1 cellular context compared by ENCODE assay signal in the genomic region with DNA sequence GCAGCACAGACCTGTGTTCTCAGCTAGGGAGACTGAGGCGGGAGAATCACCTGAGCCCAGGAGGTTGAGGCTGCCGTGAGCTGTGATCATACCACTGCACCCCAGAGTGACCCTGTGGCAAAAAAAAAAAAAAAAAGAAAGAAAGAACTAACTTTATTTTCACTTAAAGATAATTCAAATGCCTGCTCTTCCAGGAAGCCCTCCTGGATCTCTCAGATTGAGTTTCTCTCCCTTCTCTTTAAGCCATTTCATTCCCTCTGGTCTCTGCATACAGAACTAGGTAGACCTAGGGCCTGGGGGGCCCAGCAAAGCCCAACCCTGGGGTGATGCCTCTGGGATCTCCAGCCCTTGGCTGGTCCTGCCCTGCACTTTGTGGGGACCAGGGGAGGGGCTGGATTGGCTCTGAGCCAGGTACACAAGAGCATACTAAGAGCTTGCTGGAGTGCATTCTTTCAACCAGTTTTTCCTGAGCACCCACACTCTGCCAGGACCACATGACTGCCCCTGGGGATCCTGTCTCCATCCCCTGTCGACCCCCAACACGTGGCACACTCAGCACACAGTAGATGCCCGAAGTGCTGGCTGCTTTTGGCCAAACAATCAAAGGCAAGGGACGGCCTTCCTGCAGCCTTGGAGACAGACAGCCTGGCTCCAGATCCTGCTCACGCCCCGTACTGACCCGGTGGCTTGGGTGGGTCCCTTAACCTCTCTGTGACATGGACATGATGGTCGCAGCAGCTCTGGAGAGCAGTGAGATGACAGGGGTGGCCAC.
TF ChIP-seq lines count a peak whose summit lies in the region.

No MANE protein-coding gene starts in this region.

TF ChIP-seq in IMR-90, 13 proteins besides CTCF, POLR2A, EP300 and RAD21:
- TF ChIP-seq FOS (IDR thresholded peaks at IDR 0.05; ENCODE audit: low read depth, low read length) (no peak), BHLHE40 (IDR thresholded peaks at IDR 0.05; ENCODE audit: low read depth, low read length) (no peak), NFE2L2 (IDR thresholded peaks at IDR 0.05; ENCODE audit: low read depth, low read length) (no peak), MAZ (IDR thresholded peaks at IDR 0.05; ENCODE audit: borderline replicate concordance, low read depth, low read length) (no peak), RCOR1 (IDR thresholded peaks at IDR 0.05; ENCODE audit: insufficient replicate concordance, low read length) (no peak), ELK1 (IDR thresholded peaks at IDR 0.05; ENCODE audit: borderline replicate concordance, low read depth, low read length) (no peak), CEBPB (IDR thresholded peaks at IDR 0.05; ENCODE audit: low read depth, low read length) (no peak), SMC3 (IDR thresholded peaks at IDR 0.05; ENCODE audit: low read depth, low read length) (no peak), MAFK (IDR thresholded peaks at IDR 0.05; ENCODE audit: low read depth, low read length) (no peak), CHD1 (IDR thresholded peaks at IDR 0.05; ENCODE audit: low read depth, low read length) (no peak), MXI1 (IDR thresholded peaks at IDR 0.05; ENCODE audit: borderline replicate concordance, low read depth, low read length) (no peak), RFX5 (IDR thresholded peaks at IDR 0.05; ENCODE audit: low read depth, low read length) (no peak)
- TF ChIP-seq, protein P1, sequence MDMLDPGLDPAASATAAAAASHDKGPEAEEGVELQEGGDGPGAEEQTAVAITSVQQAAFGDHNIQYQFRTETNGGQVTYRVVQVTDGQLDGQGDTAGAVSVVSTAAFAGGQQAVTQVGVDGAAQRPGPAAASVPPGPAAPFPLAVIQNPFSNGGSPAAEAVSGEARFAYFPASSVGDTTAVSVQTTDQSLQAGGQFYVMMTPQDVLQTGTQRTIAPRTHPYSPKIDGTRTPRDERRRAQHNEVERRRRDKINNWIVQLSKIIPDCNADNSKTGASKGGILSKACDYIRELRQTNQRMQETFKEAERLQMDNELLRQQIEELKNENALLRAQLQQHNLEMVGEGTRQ (IDR thresholded peaks at IDR 0.05; ENCODE audit: low read depth, low read length) = no peak
TF ChIP-seq in IMR-90: peak in this region for 0.
